In the genomic region with DNA sequence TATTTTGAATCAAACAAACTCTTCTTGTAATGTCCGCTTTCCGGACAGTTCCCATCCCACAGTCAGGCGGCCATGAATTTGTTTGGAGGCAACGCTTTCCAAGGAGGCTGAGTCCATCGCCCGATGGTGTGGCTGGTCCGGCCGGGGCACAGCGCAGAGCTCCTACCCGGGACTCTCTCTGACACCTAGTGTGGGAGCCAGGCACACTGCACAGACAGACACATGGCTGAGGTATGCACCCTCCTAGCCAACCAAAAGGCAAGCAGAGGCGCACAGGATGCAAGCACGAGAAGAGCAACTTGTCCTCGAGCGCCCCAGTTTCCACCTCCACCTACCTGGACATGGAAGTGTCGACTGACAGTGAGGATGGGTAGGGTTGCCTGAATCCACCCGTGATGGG, we compare ENCODE assay signal across 16 cellular contexts.
DNase-seq lines count a peak whose midpoint lies in the region; ATAC-seq and TF ChIP-seq lines count a peak whose summit lies in the region.
"Had no signal": no experiment of that assay in that cellular context is flagged by ENCODE, and none has a peak within 500 bp of the region (broad histone marks: within the 10 kb centered on the region; RNA-seq: fewer than 3 reads in every experiment).

No MANE protein-coding gene starts in this region.

- no peak overlapping the region for H3K4me3 ChIP-seq in effector memory CD4-positive, alpha-beta T cell (ENCODE audit: insufficient read depth, low read depth, low read length, poor library complexity, severe bottlenecking)
- H3K4me3 ChIP-seq: ascending aorta, MG63, SJCRH30 had no signal

- no peaks in the 10 kb centered on the region for H3K9me3 ChIP-seq in effector memory CD4-positive, alpha-beta T cell (ENCODE audit: control insufficient read depth, low read length)
- H3K9me3 ChIP-seq: ascending aorta, MG63, SJCRH30 had no signal

- no peak for TF ChIP-seq POLR2A in GM18505 (IDR thresholded peaks at IDR 0.05; ENCODE audit: borderline replicate concordance, extremely low read depth, insufficient read depth, insufficient read length)

- ATAC-seq in GM18505 (IDR thresholded peaks at IDR 0.05; ENCODE audit: unreplicated experiment), result no peak
- no peak for ATAC-seq in GM18511 (IDR thresholded peaks at IDR 0.05; ENCODE audit: unreplicated experiment)
- ATAC-seq: left colon had no signal

- DNase-seq in stimulated activated CD4-positive, alpha-beta T cell treated with anti-CD3 and anti-CD28 coated beads, Interleukin-15, amount 100 ng/mL, for 24 hours, result peak; percentile 44
- no peak for DNase-seq in stimulated activated CD4-positive, alpha-beta T cell treated with anti-CD3 and anti-CD28 coated beads, Interleukin-4, amount 100 ng/mL, for 1 hour
- peak; percentile 52 to 53 for DNase-seq in activated T-cell treated with anti-CD3 and anti-CD28 coated beads, Interleukin-2, amount 50 U/mL, for 48 hours
- DNase-seq in effector memory CD4-positive, alpha-beta T cell, result no peak
- DNase-seq in NCI-H1930 (lab: John Stamatoyannopoulos, UW), result no peak
- DNase-seq: activated B cell treated with CpG ODN at 0.5 μM for 24 hours, cerebellar nuclear complex, DND-41, IMR-90, left colon, MG63, NCI-H146, SJCRH30 had no signal

- H3K27ac ChIP-seq in effector memory CD4-positive, alpha-beta T cell (ENCODE audit: insufficient read depth, low read length, poor library complexity, severe bottlenecking), result peak overlapping the region; percentile 42
- H3K27ac ChIP-seq: ascending aorta, SJCRH30 had no signal

- peaks cover 47% of the 10 kb centered on the region for H3K36me3 ChIP-seq in effector memory CD4-positive, alpha-beta T cell (ENCODE audit: control insufficient read depth, insufficient read depth, low read length)
- H3K36me3 ChIP-seq: ascending aorta, MG63 had no signal

- peaks cover 4% of the 10 kb centered on the region for H3K4me1 ChIP-seq in effector memory CD4-positive, alpha-beta T cell (ENCODE audit: control insufficient read depth, insufficient read depth, low read length, poor library complexity, severe bottlenecking)
- H3K4me1 ChIP-seq: ascending aorta, SJCRH30 had no signal

- H3K27me3 ChIP-seq in effector memory CD4-positive, alpha-beta T cell (replicated peaks; ENCODE audit: control insufficient read depth, insufficient read depth, low read length, poor library complexity, severe bottlenecking), result no peaks in the 10 kb centered on the region
- H3K27me3 ChIP-seq: ascending aorta, MG63, SJCRH30 had no signal

Comparison
In these comparisons a context has a peak if more than half of its experiments do, and no peak if none do; other contexts are left out.
1. DNase-seq: peak in stimulated activated CD4-positive, alpha-beta T cell treated with anti-CD3 and anti-CD28 coated beads, Interleukin-15, amount 100 ng/mL, for 24 hours (single experiment) and activated T-cell treated with anti-CD3 and anti-CD28 coated beads, Interleukin-2, amount 50 U/mL, for 48 hours (2 of 2); none in stimulated activated CD4-positive, alpha-beta T cell treated with anti-CD3 and anti-CD28 coated beads, Interleukin-4, amount 100 ng/mL, for 1 hour (single experiment), effector memory CD4-positive, alpha-beta T cell (0 of 3) and NCI-H1930 (0 of 2).